In genomic region chr22:29231971-29232959, GRCh38 we compare ENCODE assay signal across 16 cellular contexts. TPM values are rescaled to one million over a fixed set of nuclear protein-coding genes. Genes with fewer than 3 reads are reported as not detected.
DNase-seq lines count a peak whose midpoint lies in the region; ATAC-seq, FAIRE-seq and TF ChIP-seq lines count a peak whose summit lies in the region.
"Had no signal": no experiment of that assay in that cellular context is flagged by ENCODE, and none has a peak within 500 bp of the region (broad histone marks: within the 10 kb centered on the region; RNA-seq: fewer than 3 reads in every experiment).

No MANE protein-coding gene starts in this region.

- 61 to 76% (median 67%) methylated on average over 12 to 22 of the region's 22 CpGs for WGBS in stomach, 5 donors

- H3K27ac ChIP-seq in left lung: peak overlapping the region in 1 of 2 donors; percentile 53
- H3K27ac ChIP-seq in stomach: no peak overlapping the region
- H3K27ac ChIP-seq: 22Rv1, C4-2B, HL-60 had no signal

- H3K4me3 ChIP-seq in left lung (no peak overlapping the region), stomach (no peak overlapping the region)

- H3K9me3 ChIP-seq in left lung (no peaks in the 10 kb centered on the region), stomach (no peaks in the 10 kb centered on the region)

- H3K27ac Mint-ChIP-seq in progenitor cell of endocrine pancreas: no peak overlapping the region
- H3K27ac Mint-ChIP-seq: memory B cell had no signal

- DNase-seq in DMS 273 (lab: John Stamatoyannopoulos, UW; ENCODE audit: unreplicated experiment) (peak; percentile 38), DMS 273 treated with DMSO at 0.1 percent for 48 hours (lab: John Stamatoyannopoulos, UW) (no peak), dermis microvascular lymphatic vessel endothelial cell (ENCODE audit: low read depth in 2 of 2) (peak; percentile 23 to 27), left lung (no peak), stomach (peak; percentile 50), NCI-H2081 treated with DMSO at 0.1 percent for 48 hours (lab: John Stamatoyannopoulos, UW) (no peak), HTR-8/SVneo (ENCODE audit: insufficient read length, low spot score) (no peak), progenitor cell of endocrine pancreas (ENCODE audit: low spot score, unreplicated experiment) (no peak)
- DNase-seq: HCEC 1CT, NCI-H146, NCI-H446 treated with DMSO at 0.1 percent for 48 hours, small intestine had no signal

- intact Hi-C loops in left lung (cut with DNase I): no loop called here
- intact Hi-C loops in stomach (cut with DNase I; ENCODE audit: low total_unique reads): no loop called here

- H3K36me3 Mint-ChIP-seq in progenitor cell of endocrine pancreas (ENCODE audit: insufficient read depth): peaks cover 3% of the 10 kb centered on the region

- FAIRE-seq in HTR-8/SVneo (lab: Jason Lieb, UNC): no peak
- FAIRE-seq: small intestine had no signal

- H3K4me1 ChIP-seq in left lung (peaks cover 0 to 8% of the 10 kb centered on the region in 2 donors), stomach (peaks cover 0 to 10% (median 0%) of the 10 kb centered on the region in 4 donors)

- H3K27me3 Mint-ChIP-seq in progenitor cell of endocrine pancreas: peaks cover 3% of the 10 kb centered on the region

- ATAC-seq in left lung: peak; percentile 60

- H3K27me3 ChIP-seq in left lung (no peaks in the 10 kb centered on the region), stomach (no peaks in the 10 kb centered on the region)

- H3K4me1 Mint-ChIP-seq in progenitor cell of endocrine pancreas (ENCODE audit: low read depth): no peaks in the 10 kb centered on the region
- H3K4me1 Mint-ChIP-seq: memory B cell had no signal

- H3K9me3 Mint-ChIP-seq in progenitor cell of endocrine pancreas (ENCODE audit: low read depth): peaks cover 4% of the 10 kb centered on the region

- H3K36me3 ChIP-seq in left lung (no peaks in the 10 kb centered on the region), stomach (no peaks in the 10 kb centered on the region)

- no peak for TF ChIP-seq POLR2A in stomach (IDR thresholded peaks at IDR 0.05)

- TF ChIP-seq CTCF in left lung (IDR thresholded peaks at IDR 0.05) (no peak), stomach (IDR thresholded peaks at IDR 0.05) (no peak), progenitor cell of endocrine pancreas (IDR thresholded peaks at IDR 0.05; ENCODE audit: unreplicated experiment) (no peak)

- no peak overlapping the region for H3K4me3 Mint-ChIP-seq in progenitor cell of endocrine pancreas (ENCODE audit: low read depth)
- H3K4me3 Mint-ChIP-seq: memory B cell had no signal

- no peak for TF ChIP-seq EP300 in stomach (IDR thresholded peaks at IDR 0.05)

RNA-seq across cellular contexts. Expression of gene EMID1, which starts 26.6 kb away (rescaled TPM):
- total RNA-seq in dermis microvascular lymphatic vessel endothelial cell (1.9 and 15.9 TPM in 2 replicates), left lung (10 to 100 TPM; 10.5 to 17.7 TPM), stomach (10 to 100 TPM in 2 of 5 donors, 1 to 10 TPM in 2, not detected in 1; 1.8 to 23.6 (median 9.5) TPM), progenitor cell of endocrine pancreas (18.9 and 20.6 TPM in 2 replicates)
- 10 to 100 TPM in 2 of 3 donors, 1 to 10 TPM in 1; 2.5 to 12.7 (median 10.3) TPM for polyA plus RNA-seq in stomach

RNA-seq across cellular contexts. Expression of gene RHBDD3, which starts 35.5 kb away (rescaled TPM):
- total RNA-seq in dermis microvascular lymphatic vessel endothelial cell (14.8 and 23.3 TPM in 2 replicates), left lung (10 to 100 TPM; 24.1 to 34.7 TPM), stomach (10 to 100 TPM; 14.5 to 76.5 (median 45.1) TPM), progenitor cell of endocrine pancreas (65.1 and 66.4 TPM in 2 replicates)
- 10 to 100 TPM in 2 of 3 donors, 1 to 10 TPM in 1; 9.8 to 19.6 (median 16.7) TPM for polyA plus RNA-seq in stomach

RNA-seq across cellular contexts. Expression of gene EWSR1, which starts 35.8 kb away (rescaled TPM):
- total RNA-seq in dermis microvascular lymphatic vessel endothelial cell (149 and 156 TPM in 2 replicates), left lung (100 to 1,000 TPM; 125 to 189 TPM), stomach (100 to 1,000 TPM; 145 to 376 (median 185) TPM), progenitor cell of endocrine pancreas (442 and 443 TPM in 2 replicates)
- polyA plus RNA-seq in stomach: 100 to 1,000 TPM in 1 of 3 donors, 10 to 100 TPM in 2; 97.7 to 137 (median 98.2) TPM

Comparison
In these comparisons a context has a peak if more than half of its experiments do, and no peak if none do; other contexts are left out.
1. DNase-seq: peak in DMS 273 (single experiment), dermis microvascular lymphatic vessel endothelial cell (2 of 2) and stomach (single experiment); none in DMS 273 treated with DMSO at 0.1 percent for 48 hours (single experiment), left lung (0 of 2), NCI-H2081 treated with DMSO at 0.1 percent for 48 hours (single experiment), HTR-8/SVneo (single experiment) and progenitor cell of endocrine pancreas (single experiment).